23 cellular contexts compared by ENCODE assay signal in genomic region chr6:102553214-102553613, GRCh38.
"Had no signal": no experiment of that assay in that cellular context is flagged by ENCODE, and none has a peak within 500 bp of the region (broad histone marks: within the 10 kb centered on the region; RNA-seq: fewer than 3 reads in every experiment).

No MANE protein-coding gene starts in this region.

- H3K27me3 ChIP-seq: ascending aorta, body of pancreas had no signal

- H3K9me3 ChIP-seq: ascending aorta, body of pancreas had no signal

- DNase-seq: activated CD4-positive, alpha-beta T cell treated with anti-CD3 and anti-CD28 coated beads for 36 hours; activated CD4-positive, alpha-beta T cell treated with anti-CD3 and anti-CD28 coated beads, Interleukin-2, amount 50 U/mL, for 1 hour; activated CD8-positive, alpha-beta memory T cell treated with anti-CD3 and anti-CD28 coated beads, Interleukin-2, amount 50 U/mL, for 48 hours; activated CD8-positive, alpha-beta T cell treated with anti-CD3 and anti-CD28 coated beads for 36 hours; activated effector memory CD4-positive, alpha-beta T cell treated with Interleukin-2 at 50 U/mL for 16 hours; activated naive CD4-positive, alpha-beta T cell; activated T-cell treated with anti-CD3 and anti-CD28 coated beads, Interleukin-2, amount 50 U/mL, for 1 hour; amniotic stem cell; body of pancreas; NCI-H1092; NCI-H1417; NCI-H1930; NCI-H2171; NCI-H2227 treated with DMSO at 0.1 percent for 48 hours; NCI-H69; NK-92 treated with Interleukin-12 subunit alpha and Interleukin-12 subunit beta, amount 100 ng/mL, for 24 hours; OCI-M1; SIG-M5; T-helper 1 cell; WERI-Rb-1 had no signal

- H3K27ac Mint-ChIP-seq: activated CD4-positive, alpha-beta T cell treated with anti-CD3 and anti-CD28 coated beads for 36 hours; activated CD8-positive, alpha-beta T cell treated with anti-CD3 and anti-CD28 coated beads for 36 hours; activated naive CD4-positive, alpha-beta T cell treated with anti-CD3 and anti-CD28 coated beads, Interleukin-2, amount 50 U/mL, for 24 hours had no signal

- H3K36me3 Mint-ChIP-seq: activated naive CD4-positive, alpha-beta T cell treated with anti-CD3 and anti-CD28 coated beads, Interleukin-2, amount 50 U/mL, for 24 hours had no signal

- H3K4me1 ChIP-seq: ascending aorta, body of pancreas had no signal

- H3K9me3 Mint-ChIP-seq: activated CD8-positive, alpha-beta T cell treated with anti-CD3 and anti-CD28 coated beads for 36 hours had no signal

- H3K27ac ChIP-seq: ascending aorta, body of pancreas, WERI-Rb-1 had no signal

- ATAC-seq: activated CD4-positive, alpha-beta T cell treated with anti-CD3 and anti-CD28 coated beads for 36 hours; activated CD8-positive, alpha-beta T cell treated with anti-CD3 and anti-CD28 coated beads for 36 hours; body of pancreas had no signal

- H3K4me1 Mint-ChIP-seq: activated CD4-positive, alpha-beta T cell treated with anti-CD3 and anti-CD28 coated beads for 36 hours; activated naive CD4-positive, alpha-beta T cell treated with anti-CD3 and anti-CD28 coated beads, Interleukin-2, amount 50 U/mL, for 24 hours; central memory CD8-positive, alpha-beta T cell had no signal

- H3K27me3 Mint-ChIP-seq: activated CD4-positive, alpha-beta T cell treated with anti-CD3 and anti-CD28 coated beads for 36 hours; activated CD8-positive, alpha-beta T cell treated with anti-CD3 and anti-CD28 coated beads for 36 hours; activated naive CD4-positive, alpha-beta T cell treated with anti-CD3 and anti-CD28 coated beads, Interleukin-2, amount 50 U/mL, for 24 hours; central memory CD8-positive, alpha-beta T cell had no signal

- H3K4me3 ChIP-seq: ascending aorta, body of pancreas had no signal

- H3K36me3 ChIP-seq: ascending aorta, WERI-Rb-1 had no signal

- H3K4me3 Mint-ChIP-seq: activated CD4-positive, alpha-beta T cell treated with anti-CD3 and anti-CD28 coated beads for 36 hours; activated CD8-positive, alpha-beta T cell treated with anti-CD3 and anti-CD28 coated beads for 36 hours; activated naive CD4-positive, alpha-beta T cell treated with anti-CD3 and anti-CD28 coated beads, Interleukin-2, amount 50 U/mL, for 24 hours; central memory CD8-positive, alpha-beta T cell had no signal
